8 cellular contexts compared by ENCODE assay signal in genomic region chr5:10306806-10307205, GRCh38. TPM values are rescaled to one million over a fixed set of nuclear protein-coding genes. Genes with fewer than 3 reads are reported as not detected.
DNase-seq lines count a peak whose midpoint lies in the region; ATAC-seq and TF ChIP-seq lines count a peak whose summit lies in the region.

No MANE protein-coding gene starts in this region.

- peaks cover 8% of the 10 kb centered on the region for H3K9me3 Mint-ChIP-seq in progenitor cell of endocrine pancreas (ENCODE audit: low read depth)
- no peaks in the 10 kb centered on the region for H3K9me3 Mint-ChIP-seq in activated CD4-positive, alpha-beta T cell treated with anti-CD3 and anti-CD28 coated beads, Interleukin-2, amount 10 ng/mL, durations not matched to agents 7 days and 5 days

- ATAC-seq in PC-3 (peak; percentile 8; the same call in 1 of the 2 replicates), HG03097 (IDR thresholded peaks at IDR 0.05; ENCODE audit: low FRiP score, unreplicated experiment) (no peak)

- peak overlapping the region; percentile 75 for H3K4me3 Mint-ChIP-seq in progenitor cell of endocrine pancreas (ENCODE audit: low read depth)
- no peak overlapping the region for H3K4me3 Mint-ChIP-seq in activated CD4-positive, alpha-beta T cell treated with anti-CD3 and anti-CD28 coated beads, Interleukin-2, amount 10 ng/mL, durations not matched to agents 7 days and 5 days

- H3K79me2 ChIP-seq in PC-3 (ENCODE audit: low read length) = peaks cover 57% of the 10 kb centered on the region
- no peaks in the 10 kb centered on the region for H3K79me2 ChIP-seq in fibroblast of lung (ENCODE audit: control insufficient read depth, insufficient read depth, low read length)

- CTCF ChIA-PET in PC-3 (lab: Charles Lee) = no interaction called here
- CTCF ChIA-PET in activated CD4-positive, alpha-beta T cell treated with anti-CD3 and anti-CD28 coated beads, Interleukin-2, amount 10 ng/mL, durations not matched to agents 7 days and 5 days (lab: Charles Lee) = no interaction called here

- H3K27me3 Mint-ChIP-seq in progenitor cell of endocrine pancreas = peaks cover 5% of the 10 kb centered on the region
- peaks cover 41% of the 10 kb centered on the region for H3K27me3 Mint-ChIP-seq in activated CD4-positive, alpha-beta T cell treated with anti-CD3 and anti-CD28 coated beads, Interleukin-2, amount 10 ng/mL, durations not matched to agents 7 days and 5 days

- POLR2A ChIA-PET in PC-3 (lab: Charles Lee; ENCODE audit: unreplicated experiment) = interaction anchor here (0.5 kb wide), 1 partner anchor 121 kb away, joined by 4 read pairs; no protein-coding TSS in a partner anchor
- POLR2A ChIA-PET in activated CD4-positive, alpha-beta T cell treated with anti-CD3 and anti-CD28 coated beads, Interleukin-2, amount 10 ng/mL, durations not matched to agents 7 days and 5 days (lab: Charles Lee) = no interaction called here

- H3F3A ChIP-seq in PC-3 (ENCODE audit: low read length, unreplicated experiment) = peaks cover 15% of the 10 kb centered on the region

- H3K9me2 ChIP-seq in PC-3 (replicated peaks; ENCODE audit: low read length) = no peaks in the 10 kb centered on the region

- H3K36me3 ChIP-seq in PC-3 (ENCODE audit: low read depth, low read length) = peaks cover 20% of the 10 kb centered on the region
- no peaks in the 10 kb centered on the region for H3K36me3 ChIP-seq in fibroblast of lung (ENCODE audit: control insufficient read depth, insufficient read depth, low read length)

- H4K20me1 ChIP-seq in PC-3 (ENCODE audit: low read length) (no peaks in the 10 kb centered on the region), fibroblast of lung (ENCODE audit: control insufficient read depth, extremely low read depth, insufficient read depth, low read length) (no peaks in the 10 kb centered on the region)

- peaks cover 5% of the 10 kb centered on the region for H3K36me3 Mint-ChIP-seq in progenitor cell of endocrine pancreas (ENCODE audit: insufficient read depth)
- H3K36me3 Mint-ChIP-seq in activated CD4-positive, alpha-beta T cell treated with anti-CD3 and anti-CD28 coated beads, Interleukin-2, amount 10 ng/mL, durations not matched to agents 7 days and 5 days (ENCODE audit: low read depth) = no peaks in the 10 kb centered on the region

- H3K4me3 ChIP-seq in GM12865 (ENCODE audit: low read depth, low read length) = peak overlapping the region; percentile 53
- peak overlapping the region; percentile 76 for H3K4me3 ChIP-seq in PC-3 (ENCODE audit: low read length)
- peak overlapping the region; percentile 75 to 81 (median 78) for H3K4me3 ChIP-seq in fibroblast of lung (replicated peaks in 1 of 4; ENCODE audit: control extremely low read depth in 1 of 4, insufficient read depth in 1 of 4, low read depth in 3 of 4, low read length in 4 of 4)

- H3K9ac ChIP-seq in PC-3 (ENCODE audit: low read length) (peak overlapping the region; percentile 89), fibroblast of lung (ENCODE audit: insufficient read depth, low read length) (no peak overlapping the region)

- TF ChIP-seq CTCF in GM12865 (IDR thresholded peaks at IDR 0.05; ENCODE audit: insufficient read depth, low read depth, low read length, missing control alignments) (no peak), PC-3 (conservative IDR thresholded peaks at IDR 0.05; ENCODE audit: low read depth, low read length) (no peak), fibroblast of lung (conservative IDR thresholded peaks at IDR 0.05 in 1 of 2, IDR thresholded peaks at IDR 0.05 in 1 of 2; ENCODE audit: low read depth in 1 of 2, low read length in 2 of 2) (no peak), progenitor cell of endocrine pancreas (IDR thresholded peaks at IDR 0.05; ENCODE audit: unreplicated experiment) (no peak)

- H3K27ac ChIP-seq in PC-3 (ENCODE audit: low read length) (peak overlapping the region; percentile 88), fibroblast of lung (ENCODE audit: insufficient read depth, low read length) (no peak overlapping the region)

- H3K27me3 ChIP-seq in PC-3 (ENCODE audit: low read length) = no peaks in the 10 kb centered on the region
- no peaks in the 10 kb centered on the region for H3K27me3 ChIP-seq in fibroblast of lung (ENCODE audit: control insufficient read depth, insufficient read depth, low read length)

- TSS peak; percentile 31 for BruUV-seq in PC-3 (replicated peaks; lab: Mats Ljungman, UMichigan)

- no peaks in the 10 kb centered on the region for H3K9me3 ChIP-seq in PC-3 (ENCODE audit: low read length)
- H3K9me3 ChIP-seq in fibroblast of lung (ENCODE audit: control insufficient read depth, insufficient read depth, low read depth, low read length) = no peaks in the 10 kb centered on the region

- H3K4me1 ChIP-seq in PC-3 (ENCODE audit: insufficient read depth, low read length) (peaks cover 48% of the 10 kb centered on the region), fibroblast of lung (ENCODE audit: control insufficient read depth, extremely low read depth, insufficient read depth, low read length) (no peaks in the 10 kb centered on the region)

- no peak for DNase-seq in GM12865 (ENCODE audit: low read depth)
- peak; percentile 35 for DNase-seq in PC-3
- DNase-seq in fibroblast of lung (ENCODE audit: low read depth in 2 of 2) = no peak
- DNase-seq in progenitor cell of endocrine pancreas (ENCODE audit: low spot score, unreplicated experiment) = no peak
- DNase-seq in activated CD4-positive, alpha-beta T cell treated with anti-CD3 and anti-CD28 coated beads, Interleukin-2, amount 10 ng/mL, durations not matched to agents 7 days and 5 days = no peak
- no peak for DNase-seq in mucosa of gallbladder (ENCODE audit: low spot score)
- DNase-seq in HuH-7.5 (ENCODE audit: low spot score) = no peak

- intact Hi-C loops in PC-3 (cut with micrococcal nuclease) = loop anchor here (2.0 kb wide), 1 partner anchor 22 kb away; no protein-coding TSS in a partner anchor

- H3K4me1 Mint-ChIP-seq in progenitor cell of endocrine pancreas (ENCODE audit: low read depth) = peaks cover 21% of the 10 kb centered on the region
- peaks cover 6% of the 10 kb centered on the region for H3K4me1 Mint-ChIP-seq in activated CD4-positive, alpha-beta T cell treated with anti-CD3 and anti-CD28 coated beads, Interleukin-2, amount 10 ng/mL, durations not matched to agents 7 days and 5 days

- peak overlapping the region; percentile 92 for H3K4me2 ChIP-seq in PC-3 (ENCODE audit: low read length)
- peak overlapping the region; percentile 99 for H3K4me2 ChIP-seq in fibroblast of lung (ENCODE audit: extremely low read depth, insufficient read depth, low read length)

- H2AFZ ChIP-seq in PC-3 (ENCODE audit: low read length) = peak overlapping the region; percentile 85
- H2AFZ ChIP-seq in fibroblast of lung (ENCODE audit: low read length) = peak overlapping the region; percentile 95

- H3K27ac Mint-ChIP-seq in progenitor cell of endocrine pancreas = peak overlapping the region; percentile 50
- H3K27ac Mint-ChIP-seq in activated CD4-positive, alpha-beta T cell treated with anti-CD3 and anti-CD28 coated beads, Interleukin-2, amount 10 ng/mL, durations not matched to agents 7 days and 5 days = no peak overlapping the region

RNA-seq across cellular contexts. Expression of gene CMBL, which starts 0.9 kb away (rescaled TPM):
- 35.7 and 38.4 TPM in 2 replicates for total RNA-seq in PC-3 (2014; rRNA removed)
- 14.4 and 20.8 TPM in 2 replicates for total RNA-seq in fibroblast of lung
- 18.6 and 23.3 TPM in 2 replicates for polyA plus RNA-seq in fibroblast of lung
- 17.6 and 24.9 TPM in 2 replicates for polyA plus RNA-seq in fibroblast of lung (2012)
- polyA minus RNA-seq in fibroblast of lung (ENCODE audit: low replicate concordance) = 8.6 and 50.9 TPM in 2 replicates
- total RNA-seq in progenitor cell of endocrine pancreas = 10.0 and 13.6 TPM in 2 replicates
- 1 to 10 TPM in 1 of 2 experiments, under 1 TPM in 1; 0.64 to 1.4 TPM for total RNA-seq in activated CD4-positive, alpha-beta T cell treated with anti-CD3 and anti-CD28 coated beads, Interleukin-2, amount 10 ng/mL, durations not matched to agents 7 days and 5 days
- 90.1 TPM for total RNA-seq in mucosa of gallbladder

RNA-seq across cellular contexts. Expression of gene MARCHF6, which starts 46.7 kb away (rescaled TPM):
- total RNA-seq in PC-3 (2014; rRNA removed) (140 TPM in 2 replicates), fibroblast of lung (48.0 and 67.9 TPM in 2 replicates), progenitor cell of endocrine pancreas (230 and 239 TPM in 2 replicates), mucosa of gallbladder (163 TPM)
- 97.6 and 142 TPM in 2 replicates for polyA plus RNA-seq in fibroblast of lung
- polyA plus RNA-seq in fibroblast of lung (2012) = 50.3 and 83.7 TPM in 2 replicates
- 159 and 220 TPM in 2 replicates for polyA minus RNA-seq in fibroblast of lung (ENCODE audit: low replicate concordance)
- total RNA-seq in activated CD4-positive, alpha-beta T cell treated with anti-CD3 and anti-CD28 coated beads, Interleukin-2, amount 10 ng/mL, durations not matched to agents 7 days and 5 days = 10 to 100 TPM; 84.7 to 93.6 TPM

RNA-seq across cellular contexts. Expression of gene CCT5, which starts 56.7 kb away (rescaled TPM):
- total RNA-seq in PC-3 (2014; rRNA removed) (1,309 and 1,334 TPM in 2 replicates), fibroblast of lung (360 and 406 TPM in 2 replicates), progenitor cell of endocrine pancreas (223 and 241 TPM in 2 replicates), mucosa of gallbladder (133 TPM)
- polyA plus RNA-seq in fibroblast of lung = 341 and 519 TPM in 2 replicates
- polyA plus RNA-seq in fibroblast of lung (2012) = 264 and 410 TPM in 2 replicates
- 128 and 198 TPM in 2 replicates for polyA minus RNA-seq in fibroblast of lung (ENCODE audit: low replicate concordance)
- total RNA-seq in activated CD4-positive, alpha-beta T cell treated with anti-CD3 and anti-CD28 coated beads, Interleukin-2, amount 10 ng/mL, durations not matched to agents 7 days and 5 days = 100 to 1,000 TPM; 224 to 241 TPM

RNA-seq across cellular contexts. Expression of gene ATPSCKMT, which starts 57.1 kb away (rescaled TPM):
- total RNA-seq in PC-3 (2014; rRNA removed) = 26.7 and 49.0 TPM in 2 replicates
- 18.0 and 31.4 TPM in 2 replicates for total RNA-seq in fibroblast of lung
- 18.7 and 23.7 TPM in 2 replicates for polyA plus RNA-seq in fibroblast of lung
- polyA plus RNA-seq in fibroblast of lung (2012) = 15.6 and 17.6 TPM in 2 replicates
- polyA minus RNA-seq in fibroblast of lung (ENCODE audit: low replicate concordance) = 1.3 and 1.4 TPM in 2 replicates
- 28.3 and 30.3 TPM in 2 replicates for total RNA-seq in progenitor cell of endocrine pancreas
- total RNA-seq in activated CD4-positive, alpha-beta T cell treated with anti-CD3 and anti-CD28 coated beads, Interleukin-2, amount 10 ng/mL, durations not matched to agents 7 days and 5 days = 10 to 100 TPM; 13.8 to 16.8 TPM
- 26.8 TPM for total RNA-seq in mucosa of gallbladder
